ENCODE assay signal across 9 cellular contexts in genomic region chr16:74623214-74623842, GRCh38. TPM values are rescaled to one million over a fixed set of nuclear protein-coding genes. Genes with fewer than 3 reads are reported as not detected.
DNase-seq lines count a peak whose midpoint lies in the region; ATAC-seq and TF ChIP-seq lines count a peak whose summit lies in the region.
"Had no signal": no experiment of that assay in that cellular context is flagged by ENCODE, and none has a peak within 500 bp of the region (broad histone marks: within the 10 kb centered on the region; RNA-seq: fewer than 3 reads in every experiment).

No MANE protein-coding gene starts in this region.

- intact Hi-C loops in PC-9 (cut with micrococcal nuclease; ENCODE audit: unreplicated experiment): no loop called here

- H3K79me2 ChIP-seq in PC-9 (ENCODE audit: low read depth): no peaks in the 10 kb centered on the region

- BruUV-seq in PC-9 (replicated peaks; lab: Mats Ljungman, UMichigan): no TSS peak

- no peak overlapping the region for H3K4me2 ChIP-seq in PC-9

- CTCF ChIA-PET in PC-9 (lab: Charles Lee): no interaction called here

- H3K36me3 Mint-ChIP-seq in effector memory CD8-positive, alpha-beta T cell (ENCODE audit: insufficient read depth): peaks cover 68% of the 10 kb centered on the region
- H3K36me3 Mint-ChIP-seq: IgD-negative memory B cell had no signal

- no peaks in the 10 kb centered on the region for H3K27me3 Mint-ChIP-seq in effector memory CD8-positive, alpha-beta T cell
- H3K27me3 Mint-ChIP-seq: IgD-negative memory B cell had no signal

- no peak for DNase-seq in BE2C
- peak; percentile 22 for DNase-seq in GM19238 (ENCODE audit: insufficient read length, low spot score)
- no peak for DNase-seq in PC-9
- peak in 1 of 3 experiments; percentile 11 for DNase-seq in effector memory CD8-positive, alpha-beta T cell
- peak; percentile 43 for DNase-seq in mesenteric fat pad (ENCODE audit: low spot score)

- H3K27me3 ChIP-seq in BE2C: no peaks in the 10 kb centered on the region
- no peaks in the 10 kb centered on the region for H3K27me3 ChIP-seq in PC-9 (ENCODE audit: insufficient read depth, low read depth)

- no peak overlapping the region for H3K4me3 Mint-ChIP-seq in effector memory CD8-positive, alpha-beta T cell
- H3K4me3 Mint-ChIP-seq: IgD-negative memory B cell had no signal

- no peaks in the 10 kb centered on the region for H3K9me2 ChIP-seq in PC-9 (ENCODE audit: insufficient read depth)

- no peaks in the 10 kb centered on the region for H3K9me3 Mint-ChIP-seq in effector memory CD8-positive, alpha-beta T cell
- H3K9me3 Mint-ChIP-seq: IgD-negative memory B cell had no signal

- POLR2A ChIA-PET in PC-9 (lab: Charles Lee; ENCODE audit: unreplicated experiment): no interaction called here

- peak; percentile 65 for ATAC-seq in effector memory CD8-positive, alpha-beta T cell (replicated peaks)
- ATAC-seq in GM18520 (IDR thresholded peaks at IDR 0.05; ENCODE audit: unreplicated experiment): no peak
- ATAC-seq in HG03097 (IDR thresholded peaks at IDR 0.05; ENCODE audit: low FRiP score, unreplicated experiment): no peak
- ATAC-seq in GM19397 (IDR thresholded peaks at IDR 0.05; ENCODE audit: unreplicated experiment): no peak

- H3K36me3 ChIP-seq in BE2C (peaks cover 76% of the 10 kb centered on the region), PC-9 (ENCODE audit: low read depth) (peaks cover 19% of the 10 kb centered on the region)

- H3K4me3 ChIP-seq in BE2C (ENCODE audit: low read depth, low read length): no peak overlapping the region
- H3K4me3 ChIP-seq in PC-9: no peak overlapping the region

- TF ChIP-seq CTCF in BE2C (IDR thresholded peaks at IDR 0.05; ENCODE audit: low read depth, low read length) (peak; percentile 70), PC-9 (conservative IDR thresholded peaks at IDR 0.05) (peak; percentile 74)

- peaks cover 6 to 10% of the 10 kb centered on the region in 2 donors for H3K4me1 Mint-ChIP-seq in effector memory CD8-positive, alpha-beta T cell (ENCODE audit: low read depth in 2 of 2)

- H3F3A ChIP-seq in PC-9 (ENCODE audit: insufficient read depth, low read depth): peaks cover 14% of the 10 kb centered on the region; the same call in 1 of the 2 replicates

- H3K27ac ChIP-seq in PC-9: no peak overlapping the region

- H3K4me1 ChIP-seq in BE2C: no peaks in the 10 kb centered on the region
- no peaks in the 10 kb centered on the region for H3K4me1 ChIP-seq in PC-9 (replicated peaks; ENCODE audit: insufficient read depth)

- H3K27ac Mint-ChIP-seq in effector memory CD8-positive, alpha-beta T cell: peak overlapping the region in 1 of 2 donors; percentile 50

- H4K20me1 ChIP-seq in PC-9 (ENCODE audit: insufficient read depth): peaks cover 4% of the 10 kb centered on the region

- H3K9me3 ChIP-seq in BE2C (no peaks in the 10 kb centered on the region), PC-9 (ENCODE audit: insufficient read depth, low read depth) (no peaks in the 10 kb centered on the region)

- H2AFZ ChIP-seq in PC-9: no peak overlapping the region

RNA-seq across cellular contexts. Expression of gene GLG1, which starts 16.4 kb away (rescaled TPM):
- 40.2 TPM for polyA plus RNA-seq in BE2C (2012; ENCODE audit: insufficient read depth, insufficient read length, low read depth)
- 117 TPM in 2 replicates for total RNA-seq in PC-9 (2021)
- 102 TPM for total RNA-seq in mesenteric fat pad

RNA-seq across cellular contexts. Expression of gene RFWD3, which starts 43.3 kb away (rescaled TPM):
- polyA plus RNA-seq in BE2C (2012; ENCODE audit: insufficient read depth, insufficient read length, low read depth): 21.7 TPM
- total RNA-seq in PC-9 (2021) (49.5 and 58.0 TPM in 2 replicates), mesenteric fat pad (14.7 TPM)

Comparison
In these comparisons a context has a peak if more than half of its experiments do, and no peak if none do; other contexts are left out.
1. DNase-seq: peak in GM19238 (single experiment) and mesenteric fat pad (single experiment); none in BE2C (single experiment) and PC-9 (0 of 2).